ENCODE assay signal across 8 cellular contexts in genomic region chr7:18495412-18496335, GRCh38. TPM values are rescaled to one million over a fixed set of nuclear protein-coding genes. Genes with fewer than 3 reads are reported as not detected.
DNase-seq lines count a peak whose midpoint lies in the region; ATAC-seq and TF ChIP-seq lines count a peak whose summit lies in the region.

Gene HDAC9 (plus strand): TSS chr7:18495749. CDS start chr7:18496303, 554 bp downstream.

- H3K79me2 ChIP-seq in parathyroid adenoma: no peaks in the 10 kb centered on the region

- no peak for TF ChIP-seq CTCF in parathyroid adenoma (IDR thresholded peaks at IDR 0.05)

- peak within 1 kb of the TSS; percentile 65 for H3K4me2 ChIP-seq in parathyroid adenoma (ENCODE audit: low read length)

- no peaks in the 10 kb centered on the region for H3K9me3 ChIP-seq in parathyroid adenoma (ENCODE audit: control insufficient read depth, low read length)

- no peak within 1 kb of the TSS for H3K27ac ChIP-seq in parathyroid adenoma

- H3K9ac ChIP-seq in parathyroid adenoma: no peak within 1 kb of the TSS

- no peaks in the 10 kb centered on the region for H3K36me3 ChIP-seq in parathyroid adenoma (ENCODE audit: control insufficient read depth, insufficient read depth, low read length)

- peak within 1 kb of the TSS; percentile 48 for H2AFZ ChIP-seq in parathyroid adenoma

- intact Hi-C loops in left ventricle myocardium superior (cut with micrococcal nuclease): loop anchor here (10.0 kb wide), 1 partner anchor 141 kb away; no protein-coding TSS in a partner anchor

- ATAC-seq in GM18873 (IDR thresholded peaks at IDR 0.05; ENCODE audit: low FRiP score, unreplicated experiment): peak; percentile 89
- ATAC-seq in HG03060 (IDR thresholded peaks at IDR 0.05; ENCODE audit: low read depth, unreplicated experiment): peak; percentile 93
- ATAC-seq in left ventricle myocardium superior: peak; percentile 93

- peak within 1 kb of the TSS; percentile 47 for H3K4me3 ChIP-seq in parathyroid adenoma (ENCODE audit: low read depth, low read length)

- DNase-seq in AG20443 (ENCODE audit: low spot score) (peak; percentile 41), NCI-H2196 treated with DMSO at 0.1 percent for 48 hours (lab: John Stamatoyannopoulos, UW; ENCODE audit: unreplicated experiment) (peak; percentile 66), amniotic epithelial cell (ENCODE audit: low read depth) (peak; percentile 43), left ventricle myocardium superior (peak; percentile 34), GM19240 (ENCODE audit: insufficient read length, low spot score) (no peak)

- no peaks in the 10 kb centered on the region for H3K4me1 ChIP-seq in parathyroid adenoma

- no peaks in the 10 kb centered on the region for H3K27me3 ChIP-seq in parathyroid adenoma (ENCODE audit: control insufficient read depth, insufficient read depth, low read length)

RNA-seq across cellular contexts. Expression of gene HDAC9, which starts in this region (rescaled TPM):
- total RNA-seq in left ventricle myocardium superior: 30.7 TPM
